7 cellular contexts compared by ENCODE assay signal in the genomic region with DNA sequence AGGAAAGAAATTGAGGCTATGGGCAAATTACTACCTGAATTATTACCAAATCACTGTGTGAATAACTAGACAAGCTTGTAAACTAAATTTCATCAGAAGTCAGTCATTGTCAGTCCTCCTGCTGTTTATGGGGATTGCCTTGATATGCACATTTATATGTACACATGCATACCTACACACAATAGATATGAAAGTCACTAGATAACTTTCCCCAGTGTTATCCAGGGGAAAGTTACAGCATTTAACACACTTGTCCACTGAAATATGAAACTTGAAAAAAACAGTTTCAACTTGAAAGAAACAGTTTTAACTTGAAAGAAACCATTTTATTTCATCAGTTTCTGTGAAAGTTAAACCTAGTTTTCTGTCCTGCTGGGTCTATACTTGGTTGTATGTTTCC.
"Had no signal": no experiment of that assay in that cellular context is flagged by ENCODE, and none has a peak within 500 bp of the region (broad histone marks: within the 10 kb centered on the region; RNA-seq: fewer than 3 reads in every experiment).

No MANE protein-coding gene starts in this region.

- DNase-seq: GM23248, GOT3, H7, Karpas-422, KBM-7 had no signal

- FAIRE-seq: HTR-8/SVneo had no signal

- H3K27ac ChIP-seq: KMS-11 had no signal
